In the genomic region with DNA sequence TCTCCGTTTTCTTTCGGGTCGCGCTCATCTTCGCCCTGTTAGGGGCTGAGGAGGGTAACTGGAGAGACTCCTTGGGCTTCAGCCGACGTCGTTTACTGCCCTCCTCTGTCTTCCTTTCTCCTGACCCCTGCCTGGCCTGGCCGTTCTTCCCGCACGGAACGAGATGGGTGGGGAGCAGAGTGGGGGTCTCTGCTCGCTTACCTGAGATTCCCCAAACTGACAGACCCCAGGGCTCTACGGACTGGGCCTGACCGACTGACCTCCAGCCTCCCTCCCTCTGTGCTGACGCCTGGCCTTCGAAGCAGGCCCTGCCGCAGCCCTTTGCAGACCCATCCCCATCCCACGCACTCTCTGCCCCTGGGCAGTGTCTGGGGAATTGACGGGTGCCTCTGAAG, we compare ENCODE assay signal across 8 cellular contexts. TPM values are rescaled to one million over a fixed set of nuclear protein-coding genes. Genes with fewer than 3 reads are reported as not detected.
DNase-seq lines count a peak whose midpoint lies in the region; ATAC-seq and TF ChIP-seq lines count a peak whose summit lies in the region.

No MANE protein-coding gene starts in this region.

- intact Hi-C loops in activated T-helper 1 cell treated with anti-CD3 and anti-CD28 coated beads, Interleukin-12 subunit alpha, Interleukin-12 subunit beta, Interleukin-2, Interleukin-4 antibody, amounts not matched to agents 30 ng/mL and 10 ng/mL and 1 ng/mL, durations not matched to agents 14 hours and 24 hours and 36 hours (cut with micrococcal nuclease): loop anchor here (1.0 to 10.0 kb wide), 7 partner anchors 24 to 1547 kb away; a partner anchor contains a TSS
- intact Hi-C loops in left ventricle myocardium inferior (cut with micrococcal nuclease): no loop called here

- H3K27me3 Mint-ChIP-seq in CD8-positive, alpha-beta memory T cell: peaks cover 0 to 4% of the 10 kb centered on the region in 2 donors
- H3K27me3 Mint-ChIP-seq in activated T-helper 1 cell treated with anti-CD3 and anti-CD28 coated beads, Interleukin-12 subunit alpha, Interleukin-12 subunit beta, Interleukin-2, Interleukin-4 antibody, amounts not matched to agents 30 ng/mL and 10 ng/mL and 1 ng/mL, durations not matched to agents 14 hours and 24 hours and 36 hours (ENCODE audit: insufficient read depth): no peaks in the 10 kb centered on the region

- H3K4me1 ChIP-seq in CD8-positive, alpha-beta memory T cell (ENCODE audit: insufficient read depth, low read length): peaks cover 24% of the 10 kb centered on the region
- peaks cover 34% of the 10 kb centered on the region for H3K4me1 ChIP-seq in left ventricle myocardium inferior

- H3K36me3 ChIP-seq in CD8-positive, alpha-beta memory T cell (ENCODE audit: insufficient read depth, low read length): peaks cover 15% of the 10 kb centered on the region
- H3K36me3 ChIP-seq in left ventricle myocardium inferior: peaks cover 19% of the 10 kb centered on the region

- POLR2A ChIA-PET in CD8-positive, alpha-beta memory T cell (lab: Charles Lee): interaction anchor here (0.9 to 1.2 kb wide), 2 partner anchors 144 to 673 kb away, joined by 3 read pairs; a partner anchor contains a TSS
- POLR2A ChIA-PET in GM10248 (lab: Yijun Ruan, JAX): interaction anchor here (1.1 to 1.4 kb wide), 2 partner anchors 46 kb away, joined by 3 to 8 read pairs; a partner anchor contains a TSS

- H3K4me1 Mint-ChIP-seq in CD8-positive, alpha-beta memory T cell: peaks cover 29 to 47% (median 42%) of the 10 kb centered on the region in 3 donors
- peaks cover 30% of the 10 kb centered on the region for H3K4me1 Mint-ChIP-seq in activated T-helper 1 cell treated with anti-CD3 and anti-CD28 coated beads, Interleukin-12 subunit alpha, Interleukin-12 subunit beta, Interleukin-2, Interleukin-4 antibody, amounts not matched to agents 30 ng/mL and 10 ng/mL and 1 ng/mL, durations not matched to agents 14 hours and 24 hours and 36 hours (ENCODE audit: low read depth)

- peak overlapping the region; percentile 79 to 97 (median 94) for H3K4me3 Mint-ChIP-seq in CD8-positive, alpha-beta memory T cell
- H3K4me3 Mint-ChIP-seq in activated T-helper 1 cell treated with anti-CD3 and anti-CD28 coated beads, Interleukin-12 subunit alpha, Interleukin-12 subunit beta, Interleukin-2, Interleukin-4 antibody, amounts not matched to agents 30 ng/mL and 10 ng/mL and 1 ng/mL, durations not matched to agents 14 hours and 24 hours and 36 hours: peak overlapping the region; percentile 99

- ATAC-seq in HG03066 (IDR thresholded peaks at IDR 0.05; ENCODE audit: low read depth, unreplicated experiment) (peak; percentile 6), GM21723 (IDR thresholded peaks at IDR 0.05; ENCODE audit: unreplicated experiment) (no peak), GM18868 (IDR thresholded peaks at IDR 0.05; ENCODE audit: unreplicated experiment) (no peak)

- no peak for DNase-seq in CD8-positive, alpha-beta memory T cell
- DNase-seq in activated T-helper 1 cell treated with anti-CD3 and anti-CD28 coated beads, Interleukin-12 subunit alpha, Interleukin-12 subunit beta, Interleukin-2, Interleukin-4 antibody, amounts not matched to agents 30 ng/mL and 10 ng/mL and 1 ng/mL, durations not matched to agents 14 hours and 24 hours and 36 hours (ENCODE audit: low spot score): no peak
- DNase-seq in left ventricle myocardium inferior: peak; percentile 31
- DNase-seq in skeletal muscle cell (ENCODE audit: low read depth): no peak
- no peak for DNase-seq in GM10248 (ENCODE audit: extremely low spot score)

- TF ChIP-seq CTCF in left ventricle myocardium inferior (IDR thresholded peaks at IDR 0.05; ENCODE audit: borderline replicate concordance): no peak
- no peak for TF ChIP-seq CTCF in GM10248 (IDR thresholded peaks at IDR 0.05; ENCODE audit: control extremely low read depth, extremely low read depth, low read depth, missing control alignments)

- peak overlapping the region; percentile 87 for H3K27ac ChIP-seq in CD8-positive, alpha-beta memory T cell (ENCODE audit: low read depth, low read length)
- peak overlapping the region; percentile 83 for H3K27ac ChIP-seq in left ventricle myocardium inferior (replicated peaks)

- H3K9me3 ChIP-seq in CD8-positive, alpha-beta memory T cell (ENCODE audit: low read length): peaks cover 3% of the 10 kb centered on the region
- peaks cover 10% of the 10 kb centered on the region for H3K9me3 ChIP-seq in left ventricle myocardium inferior (replicated peaks)

- CTCF ChIA-PET in CD8-positive, alpha-beta memory T cell (lab: Charles Lee): no interaction called here
- CTCF ChIA-PET in GM10248 (lab: Yijun Ruan, JAX): interaction anchor here (1.5 kb wide), 1 partner anchor 46 kb away, joined by 3 read pairs; a partner anchor contains a TSS

- H3K27me3 ChIP-seq in CD8-positive, alpha-beta memory T cell (ENCODE audit: insufficient read depth, low read length, poor library complexity, severe bottlenecking): no peaks in the 10 kb centered on the region
- H3K27me3 ChIP-seq in left ventricle myocardium inferior (ENCODE audit: low read depth): no peaks in the 10 kb centered on the region

- H3K4me3 ChIP-seq in CD8-positive, alpha-beta memory T cell (ENCODE audit: low read length): peak overlapping the region; percentile 83
- peak overlapping the region; percentile 84 for H3K4me3 ChIP-seq in left ventricle myocardium inferior
- H3K4me3 ChIP-seq in skeletal muscle cell (ENCODE audit: low read depth, low read length): peak overlapping the region; percentile 100

- peak overlapping the region; percentile 71 to 97 (median 92) for H3K27ac Mint-ChIP-seq in CD8-positive, alpha-beta memory T cell
- peak overlapping the region; percentile 98 for H3K27ac Mint-ChIP-seq in activated T-helper 1 cell treated with anti-CD3 and anti-CD28 coated beads, Interleukin-12 subunit alpha, Interleukin-12 subunit beta, Interleukin-2, Interleukin-4 antibody, amounts not matched to agents 30 ng/mL and 10 ng/mL and 1 ng/mL, durations not matched to agents 14 hours and 24 hours and 36 hours

- peaks cover 5 to 19% (median 14%) of the 10 kb centered on the region in 5 donors for H3K9me3 Mint-ChIP-seq in CD8-positive, alpha-beta memory T cell
- peaks cover 27% of the 10 kb centered on the region for H3K9me3 Mint-ChIP-seq in activated T-helper 1 cell treated with anti-CD3 and anti-CD28 coated beads, Interleukin-12 subunit alpha, Interleukin-12 subunit beta, Interleukin-2, Interleukin-4 antibody, amounts not matched to agents 30 ng/mL and 10 ng/mL and 1 ng/mL, durations not matched to agents 14 hours and 24 hours and 36 hours

- peaks cover 4 to 33% (median 10%) of the 10 kb centered on the region in 3 donors for H3K36me3 Mint-ChIP-seq in CD8-positive, alpha-beta memory T cell
- peaks cover 22% of the 10 kb centered on the region for H3K36me3 Mint-ChIP-seq in activated T-helper 1 cell treated with anti-CD3 and anti-CD28 coated beads, Interleukin-12 subunit alpha, Interleukin-12 subunit beta, Interleukin-2, Interleukin-4 antibody, amounts not matched to agents 30 ng/mL and 10 ng/mL and 1 ng/mL, durations not matched to agents 14 hours and 24 hours and 36 hours (ENCODE audit: low read depth)

RNA-seq across cellular contexts. Expression of a gene that starts 0.4 kb away (rescaled TPM):
- 10 to 100 TPM; 17.4 to 19.8 TPM for total RNA-seq in CD8-positive, alpha-beta memory T cell
- 25.6 TPM for polyA plus RNA-seq in CD8-positive, alpha-beta memory T cell
- total RNA-seq in activated T-helper 1 cell treated with anti-CD3 and anti-CD28 coated beads, Interleukin-12 subunit alpha, Interleukin-12 subunit beta, Interleukin-2, Interleukin-4 antibody, amounts not matched to agents 30 ng/mL and 10 ng/mL and 1 ng/mL, durations not matched to agents 14 hours and 24 hours and 36 hours: 22.2 and 22.6 TPM in 2 replicates
- 20.3 TPM for total RNA-seq in left ventricle myocardium inferior

RNA-seq across cellular contexts. Expression of a gene that starts 46.1 kb away (rescaled TPM):
- 1 to 10 TPM; 6.0 to 7.0 TPM for total RNA-seq in CD8-positive, alpha-beta memory T cell
- 7.0 TPM for polyA plus RNA-seq in CD8-positive, alpha-beta memory T cell
- total RNA-seq in activated T-helper 1 cell treated with anti-CD3 and anti-CD28 coated beads, Interleukin-12 subunit alpha, Interleukin-12 subunit beta, Interleukin-2, Interleukin-4 antibody, amounts not matched to agents 30 ng/mL and 10 ng/mL and 1 ng/mL, durations not matched to agents 14 hours and 24 hours and 36 hours: 1.3 and 2.2 TPM in 2 replicates
- 100 TPM for total RNA-seq in left ventricle myocardium inferior

Comparison
In these comparisons a context has a peak if more than half of its experiments do, and no peak if none do; other contexts are left out.
1. RNA of a gene that starts 46.1 kb away (total RNA-seq): 100 TPM in left ventricle myocardium inferior (single experiment); 6.0 to 7.0 TPM in CD8-positive, alpha-beta memory T cell and 1.3 to 2.2 TPM in activated T-helper 1 cell treated with anti-CD3 and anti-CD28 coated beads, Interleukin-12 subunit alpha, Interleukin-12 subunit beta, Interleukin-2, Interleukin-4 antibody, amounts not matched to agents 30 ng/mL and 10 ng/mL and 1 ng/mL, durations not matched to agents 14 hours and 24 hours and 36 hours; every median in the first group is over 10 times any median in the second.
2. Peak in every context shown above with its lines, with median percentiles within 50 percentile points of each other: H3K4me3 ChIP-seq.